Comparison of ENCODE assay signal across 10 cellular contexts in genomic region chr18:76621184-76621583, GRCh38.
A peak's percentile ranks its signal among the peaks of the same experiment; 100 is the strongest.
DNase-seq lines count a peak whose midpoint lies in the region; ATAC-seq and TF ChIP-seq lines count a peak whose summit lies in the region.
"Had no signal": no experiment of that assay in that cellular context is flagged by ENCODE, and none has a peak within 500 bp of the region (broad histone marks: within the 10 kb centered on the region; RNA-seq: fewer than 3 reads in every experiment).

No MANE protein-coding gene starts in this region.

- CTCF ChIA-PET in activated CD4-positive, alpha-beta memory T cell treated with anti-CD3 and anti-CD28 coated beads, Interleukin-2, amount 10 ng/mL, durations not matched to agents 7 days and 5 days (lab: Charles Lee): interaction anchor here (1.0 kb wide), 1 partner anchor 37 kb away, joined by 3 read pairs; no protein-coding TSS in a partner anchor

- no peak for ATAC-seq in effector memory CD8-positive, alpha-beta T cell (replicated peaks)

- H3K9ac ChIP-seq in iPS-18a (ENCODE audit: low read length) (peak overlapping the region; percentile 64), skeletal muscle satellite cell (ENCODE audit: low read depth, low read length) (peak overlapping the region; percentile 40)

- H3K4me3 ChIP-seq in iPS-18a (ENCODE audit: low read length) (peak overlapping the region; percentile 71), skeletal muscle satellite cell (ENCODE audit: low read length) (peak overlapping the region; percentile 33)

- no peak for DNase-seq in HFFc6
- no peak for DNase-seq in stimulated activated CD4-positive, alpha-beta T cell treated with anti-CD3 and anti-CD28 coated beads, Interleukin-1b, Interleukin-23, amount 100 ng/mL, for 48 hours
- no peak for DNase-seq in effector memory CD8-positive, alpha-beta T cell
- no peak for DNase-seq in T-helper 1 cell
- DNase-seq in activated CD4-positive, alpha-beta memory T cell treated with anti-CD3 and anti-CD28 coated beads, Interleukin-2, amount 10 ng/mL, durations not matched to agents 7 days and 5 days: no peak
- DNase-seq: activated CD4-positive, alpha-beta T cell treated with anti-CD3 and anti-CD28 coated beads, Interleukin-2, amount 50 U/mL, for 48 hours had no signal

- peaks cover 7% of the 10 kb centered on the region for H3K27me3 Mint-ChIP-seq in HFFc6 (ENCODE audit: insufficient read depth)
- peaks cover 65 to 70% of the 10 kb centered on the region in 2 donors for H3K27me3 Mint-ChIP-seq in effector memory CD8-positive, alpha-beta T cell
- H3K27me3 Mint-ChIP-seq in activated CD4-positive, alpha-beta memory T cell treated with anti-CD3 and anti-CD28 coated beads, Interleukin-2, amount 10 ng/mL, durations not matched to agents 7 days and 5 days: peaks cover 41% of the 10 kb centered on the region

- no peaks in the 10 kb centered on the region for H3K36me3 Mint-ChIP-seq in HFFc6 (ENCODE audit: low read depth)
- H3K36me3 Mint-ChIP-seq in effector memory CD8-positive, alpha-beta T cell (ENCODE audit: insufficient read depth): no peaks in the 10 kb centered on the region
- no peaks in the 10 kb centered on the region for H3K36me3 Mint-ChIP-seq in activated CD4-positive, alpha-beta memory T cell treated with anti-CD3 and anti-CD28 coated beads, Interleukin-2, amount 10 ng/mL, durations not matched to agents 7 days and 5 days (ENCODE audit: low read depth)

- peak overlapping the region; percentile 86 for H3K4me3 Mint-ChIP-seq in HFFc6
- H3K4me3 Mint-ChIP-seq in effector memory CD8-positive, alpha-beta T cell: no peak overlapping the region
- no peak overlapping the region for H3K4me3 Mint-ChIP-seq in activated CD4-positive, alpha-beta memory T cell treated with anti-CD3 and anti-CD28 coated beads, Interleukin-2, amount 10 ng/mL, durations not matched to agents 7 days and 5 days

- TF ChIP-seq CTCF in HFFc6 (IDR thresholded peaks at IDR 0.05) (no peak), VCaP (conservative IDR thresholded peaks at IDR 0.05) (no peak)

- no peaks in the 10 kb centered on the region for H3K9me3 ChIP-seq in iPS-18a (ENCODE audit: control insufficient read depth, low read depth, low read length)
- no peaks in the 10 kb centered on the region for H3K9me3 ChIP-seq in skeletal muscle satellite cell (replicated peaks; ENCODE audit: low read length)

- H3K27me3 ChIP-seq in iPS-18a (ENCODE audit: control insufficient read depth, insufficient read depth, low read length) (peaks cover 52% of the 10 kb centered on the region), skeletal muscle satellite cell (ENCODE audit: control insufficient read depth, insufficient read depth, low read length) (peaks cover 16% of the 10 kb centered on the region)
- H3K27me3 ChIP-seq: cardiac muscle cell had no signal

- H3K4me2 ChIP-seq in skeletal muscle satellite cell (ENCODE audit: low read length): peak overlapping the region; percentile 96

- H3K27ac ChIP-seq in VCaP (peak overlapping the region; percentile 26), iPS-18a (ENCODE audit: low read length) (no peak overlapping the region)

- no peaks in the 10 kb centered on the region for H3K9me3 Mint-ChIP-seq in HFFc6
- H3K9me3 Mint-ChIP-seq in effector memory CD8-positive, alpha-beta T cell: no peaks in the 10 kb centered on the region
- no peaks in the 10 kb centered on the region for H3K9me3 Mint-ChIP-seq in activated CD4-positive, alpha-beta memory T cell treated with anti-CD3 and anti-CD28 coated beads, Interleukin-2, amount 10 ng/mL, durations not matched to agents 7 days and 5 days

- POLR2A ChIA-PET in activated CD4-positive, alpha-beta memory T cell treated with anti-CD3 and anti-CD28 coated beads, Interleukin-2, amount 10 ng/mL, durations not matched to agents 7 days and 5 days (lab: Charles Lee): no interaction called here

- H3K4me1 ChIP-seq in iPS-18a (ENCODE audit: control insufficient read depth, low read depth, low read length) (peaks cover 37% of the 10 kb centered on the region), skeletal muscle satellite cell (ENCODE audit: control insufficient read depth, insufficient read depth, low read length) (peaks cover 25% of the 10 kb centered on the region)

- H3K36me3 ChIP-seq in iPS-18a (ENCODE audit: control insufficient read depth, low read depth, low read length) (no peaks in the 10 kb centered on the region), skeletal muscle satellite cell (ENCODE audit: insufficient read depth, low read length) (no peaks in the 10 kb centered on the region)
- H3K36me3 ChIP-seq: cardiac muscle cell had no signal

- H3K4me1 Mint-ChIP-seq in HFFc6 (ENCODE audit: low read depth): peaks cover 40% of the 10 kb centered on the region
- H3K4me1 Mint-ChIP-seq in effector memory CD8-positive, alpha-beta T cell (ENCODE audit: low read depth in 2 of 2): peaks cover 0 to 4% of the 10 kb centered on the region in 2 donors
- H3K4me1 Mint-ChIP-seq in activated CD4-positive, alpha-beta memory T cell treated with anti-CD3 and anti-CD28 coated beads, Interleukin-2, amount 10 ng/mL, durations not matched to agents 7 days and 5 days: peaks cover 11% of the 10 kb centered on the region

- peak overlapping the region; percentile 64; the same call in 1 of the 2 replicates for H3K27ac Mint-ChIP-seq in HFFc6
- H3K27ac Mint-ChIP-seq in effector memory CD8-positive, alpha-beta T cell: no peak overlapping the region
- H3K27ac Mint-ChIP-seq in activated CD4-positive, alpha-beta memory T cell treated with anti-CD3 and anti-CD28 coated beads, Interleukin-2, amount 10 ng/mL, durations not matched to agents 7 days and 5 days: no peak overlapping the region
